18 cellular contexts compared by ENCODE assay signal in the genomic region with DNA sequence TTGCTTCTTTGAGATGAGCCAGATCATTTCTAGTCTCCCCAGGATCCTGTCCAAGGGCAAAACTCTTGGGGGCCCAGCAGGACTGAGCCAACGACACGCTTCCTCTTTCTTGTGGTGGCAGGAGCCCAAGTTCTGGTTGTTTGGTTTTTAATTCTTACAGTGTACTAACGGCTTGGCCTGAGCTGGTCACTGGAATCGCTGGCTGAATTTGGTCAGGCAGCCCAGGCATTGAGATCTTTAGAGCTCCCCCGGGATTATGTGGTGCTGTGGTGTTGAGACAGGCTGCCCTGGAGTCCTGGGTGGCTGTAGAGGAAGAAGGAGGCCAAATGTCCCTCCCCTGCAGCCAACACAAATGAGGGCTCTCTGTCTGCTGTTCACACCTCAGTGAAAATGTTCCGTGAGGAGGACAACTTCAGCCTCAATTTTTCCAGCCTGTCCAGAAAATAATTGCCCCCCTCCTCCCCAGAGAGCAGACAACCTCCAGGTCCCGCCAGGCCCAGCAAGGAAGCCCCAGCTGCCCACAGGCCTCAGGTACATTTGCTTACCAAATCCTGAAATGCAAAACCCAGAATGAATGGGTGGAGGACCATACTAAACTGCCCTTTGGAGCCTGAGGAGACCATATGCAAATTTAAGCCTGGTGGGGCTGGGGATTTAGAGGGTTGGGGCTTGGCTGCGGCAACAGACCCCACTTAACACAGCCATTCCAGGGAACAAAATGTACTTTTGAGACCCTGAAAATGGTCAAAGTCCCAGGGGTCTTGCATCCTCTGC. TPM values are rescaled to one million over a fixed set of nuclear protein-coding genes. Genes with fewer than 3 reads are reported as not detected.
DNase-seq lines count a peak whose midpoint lies in the region; ATAC-seq, FAIRE-seq and TF ChIP-seq lines count a peak whose summit lies in the region.
"Had no signal": no experiment of that assay in that cellular context is flagged by ENCODE, and none has a peak within 500 bp of the region (broad histone marks: within the 10 kb centered on the region; RNA-seq: fewer than 3 reads in every experiment).

No MANE protein-coding gene starts in this region.

- H3K9me3 ChIP-seq in OCI-LY1 (ENCODE audit: low read length) (no peaks in the 10 kb centered on the region), HepG2 (ENCODE audit: low read length) (no peaks in the 10 kb centered on the region)

- no peaks in the 10 kb centered on the region for H3K9me2 ChIP-seq in OCI-LY1 (ENCODE audit: low read depth, low read length)

- CTCF ChIA-PET in HepG2 (lab: Yijun Ruan, JAX; ENCODE audit: low intra/inter-chr PET ratio, low total read pairs), result no interaction called here

- TF ChIP-seq CTCF in OCI-LY1 (IDR thresholded peaks at IDR 0.05; ENCODE audit: low read length), result no peak
- no peak for TF ChIP-seq CTCF in HepG2 (CRISPR knock-in tag; IDR thresholded peaks at IDR 0.05)
- no peak for TF ChIP-seq CTCF in progenitor cell of endocrine pancreas (IDR thresholded peaks at IDR 0.05; ENCODE audit: unreplicated experiment)

- TF ChIP-seq POLR2A in HepG2 (IDR thresholded peaks at IDR 0.05; ENCODE audit: insufficient read depth in 1 of 2, low read depth in 2 of 2, low read length in 2 of 2), result no peak

- H3F3A ChIP-seq in OCI-LY1 (ENCODE audit: insufficient read depth, low read length), result no peaks in the 10 kb centered on the region

- no peaks in the 10 kb centered on the region for H3K36me3 Mint-ChIP-seq in progenitor cell of endocrine pancreas (ENCODE audit: insufficient read depth)
- H3K36me3 Mint-ChIP-seq: activated naive CD8-positive, alpha-beta T cell treated with anti-CD3 and anti-CD28 coated beads, Interleukin-2, amount 10 ng/mL, durations not matched to agents 7 days and 5 days had no signal

- no TSS peak for BruUV-seq in HepG2 (replicated peaks; lab: Mats Ljungman, UMichigan)

- no peak for TF ChIP-seq RAD21 in HepG2 (CRISPR knock-in tag; IDR thresholded peaks at IDR 0.05)

- H3K4me2 ChIP-seq in OCI-LY1 (ENCODE audit: low read length) (peak overlapping the region; percentile 14; the same call in 1 of the 2 replicates), HepG2 (ENCODE audit: low read depth, low read length) (no peak overlapping the region)

- H3K27ac Mint-ChIP-seq in progenitor cell of endocrine pancreas, result no peak overlapping the region
- H3K27ac Mint-ChIP-seq: activated CD8-positive, alpha-beta T cell treated with anti-CD3 and anti-CD28 coated beads for 36 hours; activated naive CD8-positive, alpha-beta T cell treated with anti-CD3 and anti-CD28 coated beads, Interleukin-2, amount 10 ng/mL, durations not matched to agents 7 days and 5 days had no signal

- H3K4me1 Mint-ChIP-seq in progenitor cell of endocrine pancreas (ENCODE audit: low read depth), result peaks cover 5% of the 10 kb centered on the region
- H3K4me1 Mint-ChIP-seq: activated naive CD8-positive, alpha-beta T cell treated with anti-CD3 and anti-CD28 coated beads, Interleukin-2, amount 10 ng/mL, durations not matched to agents 7 days and 5 days had no signal

- TF ChIP-seq EP300 in HepG2 (IDR thresholded peaks at IDR 0.05; ENCODE audit: low read depth in 2 of 2, low read length in 2 of 2) (no peak), HepG2 (CRISPR knock-in tag; IDR thresholded peaks at IDR 0.05; ENCODE audit: borderline replicate concordance) (no peak)

- H3K36me3 ChIP-seq in OCI-LY1 (ENCODE audit: insufficient read depth, low read length), result no peaks in the 10 kb centered on the region
- no peaks in the 10 kb centered on the region for H3K36me3 ChIP-seq in HepG2 (replicated peaks in 1 of 2; ENCODE audit: control insufficient read depth in 1 of 2, insufficient read depth in 2 of 2, low read length in 2 of 2)

- peak; percentile 53 for ATAC-seq in HG02798 (IDR thresholded peaks at IDR 0.05; ENCODE audit: poor library complexity, unreplicated experiment)
- peak; percentile 19; the same call in 2 of the 3 replicates for ATAC-seq in HepG2
- ATAC-seq: activated CD8-positive, alpha-beta T cell treated with anti-CD3 and anti-CD28 coated beads for 36 hours; left lobe of liver; SK-N-SH treated with all-trans-retinoic acid at 6 μM for 48 hours had no signal

- H3K9ac ChIP-seq in OCI-LY1 (ENCODE audit: low read length), result no peak overlapping the region
- H3K9ac ChIP-seq in HepG2 (ENCODE audit: insufficient read depth, low read depth, low read length), result no peak overlapping the region

- H3K27me3 ChIP-seq in OCI-LY1 (ENCODE audit: insufficient read depth, low read length) (no peaks in the 10 kb centered on the region; the same call in 1 of the 2 replicates), HepG2 (ENCODE audit: control insufficient read depth in 1 of 2, insufficient read depth in 2 of 2, low read length in 2 of 2) (peaks cover 3 to 47% of the 10 kb centered on the region in 2 experiments; a peak in 3 of 5 replicates)

- no peaks in the 10 kb centered on the region for H3K79me2 ChIP-seq in OCI-LY1 (ENCODE audit: insufficient read depth, low read length)
- H3K79me2 ChIP-seq in HepG2 (ENCODE audit: insufficient read depth, low read length), result no peaks in the 10 kb centered on the region

- no peak overlapping the region for H3K4me3 Mint-ChIP-seq in progenitor cell of endocrine pancreas (ENCODE audit: low read depth)
- H3K4me3 Mint-ChIP-seq: activated CD8-positive, alpha-beta T cell treated with anti-CD3 and anti-CD28 coated beads for 36 hours; activated naive CD8-positive, alpha-beta T cell treated with anti-CD3 and anti-CD28 coated beads, Interleukin-2, amount 10 ng/mL, durations not matched to agents 7 days and 5 days had no signal

- DNase-seq in ELF-1 (ENCODE audit: low read depth, low spot score), result peak; percentile 60
- DNase-seq in HepG2 (ENCODE audit: low spot score), result no peak
- DNase-seq in SHP77 (lab: John Stamatoyannopoulos, UW), result no peak
- DNase-seq in stimulated activated CD4-positive, alpha-beta T cell treated with anti-CD3 and anti-CD28 coated beads, Interleukin-4, amount 100 ng/mL, for 4 hours, result no peak
- no peak for DNase-seq in progenitor cell of endocrine pancreas (ENCODE audit: low spot score, unreplicated experiment)
- no peak for DNase-seq in NK-92 (lab: John Stamatoyannopoulos, UW; ENCODE audit: unreplicated experiment)
- DNase-seq: activated CD8-positive, alpha-beta T cell treated with anti-CD3 and anti-CD28 coated beads for 36 hours; activated naive CD8-positive, alpha-beta T cell treated with anti-CD3 and anti-CD28 coated beads, Interleukin-2, amount 10 ng/mL, durations not matched to agents 7 days and 5 days; cortex of kidney; GF-D8; NCI-H2171; occipital lobe; stimulated activated CD4-positive, alpha-beta T cell treated with anti-CD3 and anti-CD28 coated beads, Interleukin-4, amount 100 ng/mL, for 1 hour had no signal

- WGBS in HepG2 (ENCODE audit: low lambda C conversion rate), result 37% methylated on average over 8 of the region's 8 CpGs

- H3K27me3 Mint-ChIP-seq in progenitor cell of endocrine pancreas, result peaks cover 6% of the 10 kb centered on the region
- H3K27me3 Mint-ChIP-seq: activated CD8-positive, alpha-beta T cell treated with anti-CD3 and anti-CD28 coated beads for 36 hours had no signal

- no peak for FAIRE-seq in HepG2 (lab: Jason Lieb, UNC)

- intact Hi-C loops in HepG2 (cut with micrococcal nuclease; ENCODE audit: unreplicated experiment), result no loop called here

- no peak overlapping the region for H3K4me3 ChIP-seq in OCI-LY1 (ENCODE audit: low read depth, low read length, poor library complexity, severe bottlenecking)
- no peak overlapping the region for H3K4me3 ChIP-seq in HepG2 (replicated peaks in 1 of 3; ENCODE audit: insufficient read depth in 1 of 3, low read depth in 2 of 3, low read length in 3 of 3)

- no peaks in the 10 kb centered on the region for H4K20me1 ChIP-seq in OCI-LY1 (ENCODE audit: insufficient read depth, low read length)
- H4K20me1 ChIP-seq in HepG2 (ENCODE audit: insufficient read depth, low read length), result no peaks in the 10 kb centered on the region

- in situ Hi-C loops in HepG2 (cut with HindIII; ENCODE audit: extremely low pct_ligation_motif_present, low pct_unique_long_range_greater_than_20kb), result no loop called here

- H2AFZ ChIP-seq in OCI-LY1 (ENCODE audit: low read length) (no peak overlapping the region), HepG2 (ENCODE audit: low read length) (no peak overlapping the region)

- H3K4me1 ChIP-seq in OCI-LY1 (ENCODE audit: insufficient read depth, low read length, severe bottlenecking) (peaks cover 14% of the 10 kb centered on the region), HepG2 (ENCODE audit: insufficient read depth, low read length) (peaks cover 6% of the 10 kb centered on the region; the same call in 1 of the 2 replicates)

- H3K9me3 Mint-ChIP-seq in progenitor cell of endocrine pancreas (ENCODE audit: low read depth), result no peaks in the 10 kb centered on the region
- H3K9me3 Mint-ChIP-seq: activated CD8-positive, alpha-beta T cell treated with anti-CD3 and anti-CD28 coated beads for 36 hours; activated naive CD8-positive, alpha-beta T cell treated with anti-CD3 and anti-CD28 coated beads, Interleukin-2, amount 10 ng/mL, durations not matched to agents 7 days and 5 days had no signal

- H3K27ac ChIP-seq in OCI-LY1 (ENCODE audit: low read depth, low read length, poor library complexity, severe bottlenecking) (no peak overlapping the region), HepG2 (ENCODE audit: extremely low read length, insufficient read depth, low read length) (no peak overlapping the region)

- POLR2A ChIA-PET in HepG2 (lab: Yijun Ruan, JAX), result no interaction called here

RNA-seq across cellular contexts. Expression of a gene that starts 23.6 kb away (rescaled TPM):
- total RNA-seq in HepG2 (2016; rRNA removed; fragmentation: Illumina TruSeq; extraction: Trizol) (not detected in 2 replicates), progenitor cell of endocrine pancreas (0.07 and 0.10 TPM in 2 replicates)
- total RNA-seq in HepG2 (2016; cell fraction: cytosol; rRNA removed; fragmentation: Illumina TruSeq; extraction: Trizol; ENCODE audit: low read depth), result not detected in 2 replicates
- total RNA-seq in HepG2 (2016; cell fraction: insoluble cytoplasmic fraction; rRNA removed; fragmentation: Illumina TruSeq; extraction: Trizol), result not detected in 2 replicates
- not detected in 2 replicates for total RNA-seq in HepG2 (2016; cell fraction: membrane; rRNA removed; fragmentation: Illumina TruSeq; extraction: Trizol)
- total RNA-seq in HepG2 (2016; cell fraction: nucleus; rRNA removed; fragmentation: Illumina TruSeq; extraction: Trizol), result not detected in 2 replicates
- polyA plus RNA-seq in HepG2 (2011; rRNA removed), result 0.01 TPM in 1 of 2 replicates, not detected in the other
- not detected in 2 replicates for polyA plus RNA-seq in HepG2 (2011; cell fraction: cytosol; rRNA removed)
- 0.03 TPM in 1 of 2 replicates, not detected in the other for polyA plus RNA-seq in HepG2 (2011; cell fraction: nucleus; rRNA removed)
- not detected in 2 replicates for polyA plus RNA-seq in HepG2 (2012)
- polyA plus RNA-seq in HepG2 (2016; cell fraction: cytosol; fragmentation: Illumina TruSeq; extraction: Trizol; ENCODE audit: low read depth), result not detected in 2 replicates
- polyA plus RNA-seq in HepG2 (2016; cell fraction: insoluble cytoplasmic fraction; fragmentation: Illumina TruSeq; extraction: Trizol; ENCODE audit: low read depth), result not detected in 2 replicates
- polyA plus RNA-seq in HepG2 (2016; cell fraction: membrane; fragmentation: Illumina TruSeq; extraction: Trizol; ENCODE audit: low read depth), result not detected in 2 replicates
- polyA plus RNA-seq in HepG2 (2016; cell fraction: nucleus; fragmentation: Illumina TruSeq; extraction: Trizol; ENCODE audit: insufficient read depth, low read depth), result not detected in 2 replicates
- 0.16 TPM in 1 of 2 replicates, not detected in the other for polyA minus RNA-seq in HepG2 (2011; rRNA and poly(A)+ RNA removed; ENCODE audit: low replicate concordance)
- polyA minus RNA-seq in HepG2 (2011; cell fraction: cytosol; rRNA and poly(A)+ RNA removed), result not detected in 2 replicates
- polyA minus RNA-seq in HepG2 (2011; cell fraction: nucleus; rRNA and poly(A)+ RNA removed), result not detected in 2 replicates
- total RNA-seq: activated CD8-positive, alpha-beta T cell treated with anti-CD3 and anti-CD28 coated beads for 36 hours; activated naive CD8-positive, alpha-beta T cell treated with anti-CD3 and anti-CD28 coated beads, Interleukin-2, amount 10 ng/mL, durations not matched to agents 7 days and 5 days; left lobe of liver; occipital lobe had no signal

RNA-seq across cellular contexts. Expression of a gene that starts 43.2 kb away (rescaled TPM):
- total RNA-seq in HepG2 (2016; rRNA removed; fragmentation: Illumina TruSeq; extraction: Trizol) (not detected in 2 replicates), progenitor cell of endocrine pancreas (not detected in 2 replicates)
- not detected in 2 replicates for total RNA-seq in HepG2 (2016; cell fraction: cytosol; rRNA removed; fragmentation: Illumina TruSeq; extraction: Trizol; ENCODE audit: low read depth)
- not detected in 2 replicates for total RNA-seq in HepG2 (2016; cell fraction: insoluble cytoplasmic fraction; rRNA removed; fragmentation: Illumina TruSeq; extraction: Trizol)
- not detected in 2 replicates for total RNA-seq in HepG2 (2016; cell fraction: membrane; rRNA removed; fragmentation: Illumina TruSeq; extraction: Trizol)
- total RNA-seq in HepG2 (2016; cell fraction: nucleus; rRNA removed; fragmentation: Illumina TruSeq; extraction: Trizol), result not detected in 2 replicates
- not detected in 2 replicates for polyA plus RNA-seq in HepG2 (2011; rRNA removed)
- 0.04 TPM in 1 of 2 replicates, not detected in the other for polyA plus RNA-seq in HepG2 (2011; cell fraction: cytosol; rRNA removed)
- polyA plus RNA-seq in HepG2 (2011; cell fraction: nucleus; rRNA removed), result not detected in 2 replicates
- 0.05 TPM in 1 of 2 replicates, not detected in the other for polyA plus RNA-seq in HepG2 (2012)
- polyA plus RNA-seq in HepG2 (2016; cell fraction: cytosol; fragmentation: Illumina TruSeq; extraction: Trizol; ENCODE audit: low read depth), result not detected in 2 replicates
- polyA plus RNA-seq in HepG2 (2016; cell fraction: insoluble cytoplasmic fraction; fragmentation: Illumina TruSeq; extraction: Trizol; ENCODE audit: low read depth), result not detected in 2 replicates
- polyA plus RNA-seq in HepG2 (2016; cell fraction: membrane; fragmentation: Illumina TruSeq; extraction: Trizol; ENCODE audit: low read depth), result not detected in 2 replicates
- polyA plus RNA-seq in HepG2 (2016; cell fraction: nucleus; fragmentation: Illumina TruSeq; extraction: Trizol; ENCODE audit: insufficient read depth, low read depth), result not detected in 2 replicates
- polyA minus RNA-seq in HepG2 (2011; rRNA and poly(A)+ RNA removed; ENCODE audit: low replicate concordance), result 2.7 TPM in 1 of 2 replicates, not detected in the other
- not detected in 2 replicates for polyA minus RNA-seq in HepG2 (2011; cell fraction: cytosol; rRNA and poly(A)+ RNA removed)
- polyA minus RNA-seq in HepG2 (2011; cell fraction: nucleus; rRNA and poly(A)+ RNA removed), result not detected in 2 replicates
- total RNA-seq: activated CD8-positive, alpha-beta T cell treated with anti-CD3 and anti-CD28 coated beads for 36 hours; activated naive CD8-positive, alpha-beta T cell treated with anti-CD3 and anti-CD28 coated beads, Interleukin-2, amount 10 ng/mL, durations not matched to agents 7 days and 5 days; frontal cortex; left lobe of liver; occipital lobe had no signal
